Comparison of ENCODE assay signal across 1 cellular context in the genomic region with DNA sequence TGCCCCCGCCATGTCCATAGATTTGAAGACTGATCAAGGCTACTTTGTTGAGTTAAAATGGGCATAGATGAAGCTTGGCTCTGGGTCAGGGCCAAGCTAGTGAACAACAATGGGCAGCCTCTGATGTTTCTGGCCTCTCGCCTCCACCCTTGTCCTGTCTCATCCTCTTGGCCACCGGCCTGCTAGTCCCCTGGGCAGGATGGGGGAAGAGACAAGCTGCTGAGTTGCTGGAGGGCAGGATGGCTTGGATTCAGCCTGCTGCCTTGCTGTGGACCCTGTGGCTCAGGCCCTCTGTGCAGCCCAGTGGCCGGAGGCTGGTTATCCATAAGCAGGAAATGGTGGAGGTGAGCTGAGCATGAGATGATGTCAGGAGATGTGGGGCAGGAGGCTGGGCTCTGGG.
TF ChIP-seq lines count a peak whose summit lies in the region.

No MANE protein-coding gene starts in this region.

TF ChIP-seq in IMR-90, 13 proteins besides CTCF, POLR2A, EP300 and RAD21 (continued from another document):
- TF ChIP-seq, protein P1, sequence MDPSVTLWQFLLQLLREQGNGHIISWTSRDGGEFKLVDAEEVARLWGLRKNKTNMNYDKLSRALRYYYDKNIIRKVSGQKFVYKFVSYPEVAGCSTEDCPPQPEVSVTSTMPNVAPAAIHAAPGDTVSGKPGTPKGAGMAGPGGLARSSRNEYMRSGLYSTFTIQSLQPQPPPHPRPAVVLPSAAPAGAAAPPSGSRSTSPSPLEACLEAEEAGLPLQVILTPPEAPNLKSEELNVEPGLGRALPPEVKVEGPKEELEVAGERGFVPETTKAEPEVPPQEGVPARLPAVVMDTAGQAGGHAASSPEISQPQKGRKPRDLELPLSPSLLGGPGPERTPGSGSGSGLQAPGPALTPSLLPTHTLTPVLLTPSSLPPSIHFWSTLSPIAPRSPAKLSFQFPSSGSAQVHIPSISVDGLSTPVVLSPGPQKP (IDR thresholded peaks at IDR 0.05; ENCODE audit: borderline replicate concordance, low read depth, low read length), result no peak
- TF ChIP-seq BHLHE40 (IDR thresholded peaks at IDR 0.05; ENCODE audit: low read depth, low read length) (no peak), RFX5 (IDR thresholded peaks at IDR 0.05; ENCODE audit: low read depth, low read length) (no peak), NFE2L2 (IDR thresholded peaks at IDR 0.05; ENCODE audit: low read depth, low read length) (no peak), CEBPB (IDR thresholded peaks at IDR 0.05; ENCODE audit: low read depth, low read length) (no peak), SMC3 (IDR thresholded peaks at IDR 0.05; ENCODE audit: low read depth, low read length) (no peak)
- TF ChIP-seq, protein P2, sequence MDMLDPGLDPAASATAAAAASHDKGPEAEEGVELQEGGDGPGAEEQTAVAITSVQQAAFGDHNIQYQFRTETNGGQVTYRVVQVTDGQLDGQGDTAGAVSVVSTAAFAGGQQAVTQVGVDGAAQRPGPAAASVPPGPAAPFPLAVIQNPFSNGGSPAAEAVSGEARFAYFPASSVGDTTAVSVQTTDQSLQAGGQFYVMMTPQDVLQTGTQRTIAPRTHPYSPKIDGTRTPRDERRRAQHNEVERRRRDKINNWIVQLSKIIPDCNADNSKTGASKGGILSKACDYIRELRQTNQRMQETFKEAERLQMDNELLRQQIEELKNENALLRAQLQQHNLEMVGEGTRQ (IDR thresholded peaks at IDR 0.05; ENCODE audit: low read depth, low read length), result no peak
